Comparison of ENCODE assay signal across 2 cellular contexts in the genomic region with DNA sequence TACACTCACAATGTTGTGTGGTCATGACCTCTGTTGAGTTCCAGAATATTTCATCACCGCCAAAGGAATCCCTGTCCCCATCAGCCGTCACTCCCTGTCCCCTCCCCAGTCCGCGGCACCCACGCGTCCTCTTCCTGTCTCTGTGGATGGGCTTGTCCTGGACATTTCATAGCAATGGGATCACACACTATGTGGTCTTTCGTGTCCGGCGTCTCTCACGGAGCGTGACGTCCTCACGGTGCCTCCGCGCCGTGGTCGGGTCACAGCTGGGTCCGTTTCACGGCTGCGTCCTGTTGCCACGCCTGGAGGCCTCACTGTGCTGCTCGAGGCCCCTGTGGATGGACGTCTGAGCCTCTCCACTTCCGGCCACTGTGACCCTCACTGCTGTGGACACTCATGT.
TF ChIP-seq lines count a peak whose summit lies in the region.

No MANE protein-coding gene starts in this region.

TF ChIP-seq in A549, 52 proteins besides CTCF, POLR2A, EP300 and RAD21:
- TF ChIP-seq E2F6 (IDR thresholded peaks at IDR 0.05; ENCODE audit: borderline replicate concordance, low read depth) = no peak
- no peak for TF ChIP-seq USF2 (IDR thresholded peaks at IDR 0.05)
- TF ChIP-seq TP53 (CRISPR knock-in tag; IDR thresholded peaks at IDR 0.05) = no peak
- TF ChIP-seq JUNB (IDR thresholded peaks at IDR 0.05) = no peak
- no peak for TF ChIP-seq HMGXB4 (CRISPR knock-in tag; IDR thresholded peaks at IDR 0.05; ENCODE audit: borderline replicate concordance)
- no peak for TF ChIP-seq EHMT2 (IDR thresholded peaks at IDR 0.05; ENCODE audit: low read depth)

TF ChIP-seq in K562, 482 proteins besides CTCF, POLR2A, EP300 and RAD21 (continues in another document):
- TF ChIP-seq CEBPG (CRISPR knock-in tag; IDR thresholded peaks at IDR 0.05) (no peak; the same call in 1 of the 2 replicates), CEBPG (tag; conservative IDR thresholded peaks at IDR 0.05 in 1 of 2, IDR thresholded peaks at IDR 0.05 in 1 of 2) (peak in 1 of 2 experiments; percentile 38; a peak in 1 of 4 replicates), HES1 (IDR thresholded peaks at IDR 0.05; ENCODE audit: low read depth) (no peak), MCM7 (IDR thresholded peaks at IDR 0.05) (no peak), BRD9 (IDR thresholded peaks at IDR 0.05; ENCODE audit: low read depth, partially characterized antibody) (no peak), GTF2E2 (tag; IDR thresholded peaks at IDR 0.05) (no peak), VEZF1 (CRISPR knock-in tag; IDR thresholded peaks at IDR 0.05) (no peak), ZBTB33 (CRISPR knock-in tag; IDR thresholded peaks at IDR 0.05) (peak; percentile 64; the same call in 1 of the 2 replicates), NR4A1 (CRISPR knock-in tag; IDR thresholded peaks at IDR 0.05) (no peak), NR4A1 (tag; IDR thresholded peaks at IDR 0.05) (no peak), MCM3 (IDR thresholded peaks at IDR 0.05) (no peak), SMC3 (conservative IDR thresholded peaks at IDR 0.05; ENCODE audit: insufficient read depth, low read depth, low read length) (no peak), JUN (IDR thresholded peaks at IDR 0.05; ENCODE audit: borderline replicate concordance, low read depth, low read length) (no peak), JUN (CRISPR knock-in tag; IDR thresholded peaks at IDR 0.05; ENCODE audit: borderline replicate concordance) (no peak), ZBTB40 (IDR thresholded peaks at IDR 0.05) (no peak), ZBTB40 (CRISPR knock-in tag; IDR thresholded peaks at IDR 0.05) (no peak), HINFP (tag; conservative IDR thresholded peaks at IDR 0.05; ENCODE audit: low read depth) (peak; percentile 77), DPF2 (IDR thresholded peaks at IDR 0.05) (no peak), NCOR1 (IDR thresholded peaks at IDR 0.05) (no peak), ZNF175 (CRISPR knock-in tag; IDR thresholded peaks at IDR 0.05; ENCODE audit: low read depth) (no peak), PRDM10 (IDR thresholded peaks at IDR 0.05; ENCODE audit: partially characterized antibody) (peak; percentile 19), THRAP3 (IDR thresholded peaks at IDR 0.05; ENCODE audit: borderline replicate concordance) (no peak), MYNN (IDR thresholded peaks at IDR 0.05) (no peak), MYNN (CRISPR knock-in tag; IDR thresholded peaks at IDR 0.05) (no peak), EP400 (IDR thresholded peaks at IDR 0.05) (no peak), ERF (CRISPR knock-in tag; IDR thresholded peaks at IDR 0.05) (no peak), MAZ (CRISPR knock-in tag; conservative IDR thresholded peaks at IDR 0.05 in 1 of 2, IDR thresholded peaks at IDR 0.05 in 1 of 2) (no peak)
- TF ChIP-seq, protein P1, sequence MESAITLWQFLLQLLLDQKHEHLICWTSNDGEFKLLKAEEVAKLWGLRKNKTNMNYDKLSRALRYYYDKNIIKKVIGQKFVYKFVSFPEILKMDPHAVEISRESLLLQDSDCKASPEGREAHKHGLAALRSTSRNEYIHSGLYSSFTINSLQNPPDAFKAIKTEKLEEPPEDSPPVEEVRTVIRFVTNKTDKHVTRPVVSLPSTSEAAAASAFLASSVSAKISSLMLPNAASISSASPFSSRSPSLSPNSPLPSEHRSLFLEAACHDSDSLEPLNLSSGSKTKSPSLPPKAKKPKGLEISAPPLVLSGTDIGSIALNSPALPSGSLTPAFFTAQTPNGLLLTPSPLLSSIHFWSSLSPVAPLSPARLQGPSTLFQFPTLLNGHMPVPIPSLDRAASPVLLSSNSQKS (CRISPR knock-in tag; IDR thresholded peaks at IDR 0.05) = no peak
- TF ChIP-seq, protein P2, sequence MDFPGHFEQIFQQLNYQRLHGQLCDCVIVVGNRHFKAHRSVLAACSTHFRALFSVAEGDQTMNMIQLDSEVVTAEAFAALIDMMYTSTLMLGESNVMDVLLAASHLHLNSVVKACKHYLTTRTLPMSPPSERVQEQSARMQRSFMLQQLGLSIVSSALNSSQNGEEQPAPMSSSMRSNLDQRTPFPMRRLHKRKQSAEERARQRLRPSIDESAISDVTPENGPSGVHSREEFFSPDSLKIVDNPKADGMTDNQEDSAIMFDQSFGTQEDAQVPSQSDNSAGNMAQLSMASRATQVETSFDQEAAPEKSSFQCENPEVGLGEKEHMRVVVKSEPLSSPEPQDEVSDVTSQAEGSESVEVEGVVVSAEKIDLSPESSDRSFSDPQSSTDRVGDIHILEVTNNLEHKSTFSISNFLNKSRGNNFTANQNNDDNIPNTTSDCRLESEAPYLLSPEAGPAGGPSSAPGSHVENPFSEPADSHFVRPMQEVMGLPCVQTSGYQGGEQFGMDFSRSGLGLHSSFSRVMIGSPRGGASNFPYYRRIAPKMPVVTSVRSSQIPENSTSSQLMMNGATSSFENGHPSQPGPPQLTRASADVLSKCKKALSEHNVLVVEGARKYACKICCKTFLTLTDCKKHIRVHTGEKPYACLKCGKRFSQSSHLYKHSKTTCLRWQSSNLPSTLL (IDR thresholded peaks at IDR 0.05) = 0 out of 2 replicates have a peak, but pooled peaks have one; percentile 14
- TF ChIP-seq, protein P3, sequence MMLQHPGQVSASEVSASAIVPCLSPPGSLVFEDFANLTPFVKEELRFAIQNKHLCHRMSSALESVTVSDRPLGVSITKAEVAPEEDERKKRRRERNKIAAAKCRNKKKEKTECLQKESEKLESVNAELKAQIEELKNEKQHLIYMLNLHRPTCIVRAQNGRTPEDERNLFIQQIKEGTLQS (IDR thresholded peaks at IDR 0.05) = peak; percentile 36; the same call in 1 of the 2 replicates
- TF ChIP-seq, protein P3 (CRISPR knock-in tag; conservative IDR thresholded peaks at IDR 0.05) = no peak
